18 cellular contexts compared by ENCODE assay signal in genomic region chr6:36746251-36746650, GRCh38. TPM values are rescaled to one million over a fixed set of nuclear protein-coding genes. Genes with fewer than 3 reads are reported as not detected.
"Had no signal": no experiment of that assay in that cellular context is flagged by ENCODE, and none has a peak within 500 bp of the region (broad histone marks: within the 10 kb centered on the region; RNA-seq: fewer than 3 reads in every experiment).

No MANE protein-coding gene starts in this region.

- H3K27ac Mint-ChIP-seq: activated CD8-positive, alpha-beta T cell treated with anti-CD3 and anti-CD28 coated beads for 36 hours; activated T-cell treated with anti-CD3 and anti-CD28 coated beads, Interleukin-2, amount 50 U/mL, for 72 hours; WTC11 had no signal

- H3K4me3 ChIP-seq: adrenal gland, Peyer's patch had no signal

- ATAC-seq: activated CD8-positive, alpha-beta T cell treated with anti-CD3 and anti-CD28 coated beads for 36 hours; activated T-cell treated with anti-CD3 and anti-CD28 coated beads, Interleukin-2, amount 50 U/mL, for 72 hours; WTC11 had no signal

- H3K27ac ChIP-seq: adrenal gland, Peyer's patch had no signal

- H3K4me3 Mint-ChIP-seq: activated CD8-positive, alpha-beta T cell treated with anti-CD3 and anti-CD28 coated beads for 36 hours; activated naive CD8-positive, alpha-beta T cell treated with anti-CD3 and anti-CD28 coated beads, Interleukin-2, amount 10 ng/mL, durations not matched to agents 7 days and 5 days; activated T-cell treated with anti-CD3 and anti-CD28 coated beads, Interleukin-2, amount 50 U/mL, for 72 hours; T-helper 1 cell treated with Interleukin-12 subunit alpha and Interleukin-12 subunit beta and Interleukin-4 antibody, amounts not matched to agents 30 μg/mL and 1 μg/mL, for 36 hours; WTC11 had no signal

- H3K4me1 ChIP-seq: adrenal gland had no signal

- H3K27me3 Mint-ChIP-seq: activated CD8-positive, alpha-beta T cell treated with anti-CD3 and anti-CD28 coated beads for 36 hours; activated naive CD8-positive, alpha-beta T cell treated with anti-CD3 and anti-CD28 coated beads, Interleukin-2, amount 10 ng/mL, durations not matched to agents 7 days and 5 days had no signal

- H3K36me3 ChIP-seq: adrenal gland, Peyer's patch had no signal

- H3K4me1 Mint-ChIP-seq: WTC11 had no signal

- H3K9me3 ChIP-seq: adrenal gland had no signal

- H3K27me3 ChIP-seq: adrenal gland, Peyer's patch had no signal

- DNase-seq: activated CD8-positive, alpha-beta memory T cell treated with anti-CD3 and anti-CD28 coated beads, Interleukin-2, amount 50 U/mL, for 4 hours; activated CD8-positive, alpha-beta T cell treated with anti-CD3 and anti-CD28 coated beads for 36 hours; activated naive CD4-positive, alpha-beta T cell treated with anti-CD3 and anti-CD28 coated beads, Interleukin-2, amount 50 U/mL, for 16 hours; activated naive CD8-positive, alpha-beta T cell treated with anti-CD3 and anti-CD28 coated beads, Interleukin-2, amount 10 ng/mL, durations not matched to agents 7 days and 5 days; activated T-cell treated with anti-CD3 and anti-CD28 coated beads, Interleukin-2, amount 50 U/mL, for 72 hours; adrenal gland; Kasumi-1; KBM-7; NCI-H1105 treated with DMSO at 0.1 percent for 48 hours; NCI-H1436 treated with DMSO at 0.1 percent for 48 hours; NCI-H187; NCI-H2081; NCI-H510A treated with DMSO at 0.1 percent for 48 hours; Peyer's patch; SHP77 treated with DMSO at 0.1 percent for 48 hours had no signal

RNA-seq across cellular contexts. Expression of gene RAB44, which starts 48.6 kb away (rescaled TPM):
- total RNA-seq: activated naive CD8-positive, alpha-beta T cell treated with anti-CD3 and anti-CD28 coated beads, Interleukin-2, amount 10 ng/mL, durations not matched to agents 7 days and 5 days; adrenal gland; SK-MEL-5 had no signal
